ENCODE assay signal across 12 cellular contexts in the genomic region with DNA sequence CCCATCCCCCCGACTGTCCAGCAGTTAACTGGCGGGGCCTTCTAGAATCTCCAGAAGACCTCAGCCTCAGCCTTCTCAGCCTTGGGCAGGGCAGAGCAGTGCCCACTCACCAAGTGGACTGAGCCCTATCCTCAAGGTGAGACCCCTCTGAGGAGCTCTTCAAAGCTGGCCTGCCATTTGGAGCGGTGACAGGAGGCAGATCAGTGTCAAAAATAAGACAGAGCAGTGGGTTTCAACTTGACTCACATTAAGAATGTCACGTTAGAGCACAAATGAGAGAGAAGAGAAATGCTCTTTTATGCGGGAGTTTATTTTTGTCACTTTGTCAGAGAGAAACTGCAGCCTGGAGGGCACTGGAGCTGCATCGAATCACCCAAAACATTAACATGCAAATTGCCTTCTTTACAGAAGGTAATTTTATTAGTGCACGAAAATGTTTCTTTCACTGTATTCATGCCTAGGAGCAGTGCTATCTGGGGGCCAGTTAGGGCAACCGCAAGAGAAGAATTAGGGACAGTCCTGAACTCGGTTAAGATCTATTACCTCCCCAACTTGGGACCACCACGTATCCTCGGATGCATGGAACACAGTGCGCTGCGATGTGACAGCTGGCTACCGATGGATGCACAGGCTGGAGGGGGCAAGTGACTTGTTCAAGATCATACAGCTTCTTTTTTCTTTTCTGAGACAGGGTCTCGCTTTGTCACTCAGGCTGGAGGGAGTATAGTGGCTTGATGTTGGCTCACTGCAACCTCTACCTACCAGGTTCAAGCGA.
A peak's percentile ranks its signal among the peaks of the same experiment; 100 is the strongest.
DNase-seq lines count a peak whose midpoint lies in the region; ATAC-seq, FAIRE-seq and TF ChIP-seq lines count a peak whose summit lies in the region.
"Had no signal": no experiment of that assay in that cellular context is flagged by ENCODE, and none has a peak within 500 bp of the region (broad histone marks: within the 10 kb centered on the region; RNA-seq: fewer than 3 reads in every experiment).

No MANE protein-coding gene starts in this region.

- H3K36me3 ChIP-seq in right lobe of liver (no peaks in the 10 kb centered on the region), HepG2 (replicated peaks in 1 of 2; ENCODE audit: control insufficient read depth in 1 of 2, insufficient read depth in 2 of 2, low read length in 2 of 2) (no peaks in the 10 kb centered on the region), uterus (no peaks in the 10 kb centered on the region)
- H3K36me3 ChIP-seq: thoracic aorta had no signal

- H2AFZ ChIP-seq in HepG2 (ENCODE audit: low read length) = no peak overlapping the region

- H3K9ac ChIP-seq in HepG2 (ENCODE audit: insufficient read depth, low read depth, low read length) = no peak overlapping the region

- TF ChIP-seq RAD21 in HepG2 (CRISPR knock-in tag; IDR thresholded peaks at IDR 0.05) = no peak

- H3K4me1 ChIP-seq in right lobe of liver (no peaks in the 10 kb centered on the region), HepG2 (ENCODE audit: insufficient read depth, low read length) (peaks cover 20% of the 10 kb centered on the region), uterus (peaks cover 0 to 14% of the 10 kb centered on the region in 2 donors)

- H3K4me3 ChIP-seq in right lobe of liver (no peak overlapping the region), HepG2 (replicated peaks in 1 of 3; ENCODE audit: insufficient read depth in 1 of 3, low read depth in 2 of 3, low read length in 3 of 3) (no peak overlapping the region), uterus (no peak overlapping the region)
- H3K4me3 ChIP-seq: psoas muscle, thoracic aorta had no signal

- 74% methylated on average over 12 of the region's 16 CpGs for WGBS in right lobe of liver (ENCODE audit: insufficient coverage, low coverage, low lambda C conversion rate, missing lambda C conversion rate)
- 70% methylated on average over 16 of the region's 16 CpGs for WGBS in HepG2 (ENCODE audit: low lambda C conversion rate)

- no peak overlapping the region for H3K27ac ChIP-seq in right lobe of liver
- H3K27ac ChIP-seq in HepG2 (ENCODE audit: extremely low read length, insufficient read depth, low read length) = no peak overlapping the region
- no peak overlapping the region for H3K27ac ChIP-seq in uterus
- H3K27ac ChIP-seq: epithelial cell of prostate, psoas muscle, thoracic aorta had no signal

- H3K27me3 ChIP-seq in right lobe of liver = no peaks in the 10 kb centered on the region
- H3K27me3 ChIP-seq in HepG2 (ENCODE audit: control insufficient read depth in 1 of 2, insufficient read depth in 2 of 2, low read length in 2 of 2) = peaks cover 3 to 22% of the 10 kb centered on the region in 2 experiments; a peak in 3 of 5 replicates
- no peaks in the 10 kb centered on the region for H3K27me3 ChIP-seq in uterus

- CTCF ChIA-PET in HepG2 (lab: Yijun Ruan, JAX; ENCODE audit: low intra/inter-chr PET ratio, low total read pairs) = no interaction called here

- intact Hi-C loops in right lobe of liver (cut with DNase I) = no loop called here
- intact Hi-C loops in HepG2 (cut with micrococcal nuclease; ENCODE audit: unreplicated experiment) = no loop called here
- intact Hi-C loops in uterus (cut with DNase I; ENCODE audit: low total_unique reads) = no loop called here

- H3K9me3 ChIP-seq in right lobe of liver (no peaks in the 10 kb centered on the region), HepG2 (ENCODE audit: low read length) (no peaks in the 10 kb centered on the region), uterus (no peaks in the 10 kb centered on the region)
- H3K9me3 ChIP-seq: psoas muscle, thoracic aorta had no signal

- no peaks in the 10 kb centered on the region for H4K20me1 ChIP-seq in HepG2 (ENCODE audit: insufficient read depth, low read length)

- POLR2A ChIA-PET in HepG2 (lab: Yijun Ruan, JAX) = no interaction called here

- no peak for FAIRE-seq in HepG2 (lab: Jason Lieb, UNC)

- ATAC-seq in right lobe of liver (no peak), HepG2 (no peak), HG02759 (IDR thresholded peaks at IDR 0.05; ENCODE audit: unreplicated experiment) (peak; percentile 66), HG03342 (IDR thresholded peaks at IDR 0.05; ENCODE audit: unreplicated experiment) (no peak)
- ATAC-seq: psoas muscle had no signal

- H3K79me2 ChIP-seq in HepG2 (ENCODE audit: insufficient read depth, low read length) = no peaks in the 10 kb centered on the region

- in situ Hi-C loops in HepG2 (cut with HindIII; ENCODE audit: extremely low pct_ligation_motif_present, low pct_unique_long_range_greater_than_20kb) = no loop called here

- TF ChIP-seq CTCF in right lobe of liver (IDR thresholded peaks at IDR 0.05) (no peak), HepG2 (CRISPR knock-in tag; IDR thresholded peaks at IDR 0.05) (no peak), uterus (IDR thresholded peaks at IDR 0.05) (no peak)

- H3K4me2 ChIP-seq in HepG2 (ENCODE audit: low read depth, low read length) = no peak overlapping the region

- DNase-seq in right lobe of liver (peak in 2 of 3 donors; percentile 20 to 23), HepG2 (ENCODE audit: low spot score) (no peak), uterus (peak; percentile 11 to 13), NCI-H2227 (lab: John Stamatoyannopoulos, UW; ENCODE audit: unreplicated experiment) (no peak), GM19238 (ENCODE audit: insufficient read length, low spot score) (no peak)
- peak; percentile 54 for DNase-seq in activated CD8-positive, alpha-beta memory T cell treated with anti-CD3 and anti-CD28 coated beads, Interleukin-2, amount 50 U/mL, for 48 hours
- DNase-seq: Kasumi-1, psoas muscle had no signal

- no peak for TF ChIP-seq POLR2A in right lobe of liver (IDR thresholded peaks at IDR 0.05)
- TF ChIP-seq POLR2A in HepG2 (IDR thresholded peaks at IDR 0.05; ENCODE audit: insufficient read depth in 1 of 2, low read depth in 2 of 2, low read length in 2 of 2) = no peak
- TF ChIP-seq POLR2A in uterus (IDR thresholded peaks at IDR 0.05) = no peak

- TF ChIP-seq EP300 in HepG2 (IDR thresholded peaks at IDR 0.05; ENCODE audit: low read depth in 2 of 2, low read length in 2 of 2) (no peak), HepG2 (CRISPR knock-in tag; IDR thresholded peaks at IDR 0.05; ENCODE audit: borderline replicate concordance) (no peak)

- no TSS peak for BruUV-seq in HepG2 (replicated peaks; lab: Mats Ljungman, UMichigan)

TF ChIP-seq in HepG2, 621 proteins besides CTCF, POLR2A, EP300 and RAD21:
- TF ChIP-seq HOXA5 (CRISPR knock-in tag; IDR thresholded peaks at IDR 0.05) (no peak), PAWR (CRISPR knock-in tag; IDR thresholded peaks at IDR 0.05; ENCODE audit: borderline replicate concordance) (no peak), HNF4A (CRISPR knock-in tag; IDR thresholded peaks at IDR 0.05) (no peak), KAT2B (IDR thresholded peaks at IDR 0.05; ENCODE audit: borderline replicate concordance, low read depth, low read length) (no peak), ZNF33B (CRISPR knock-in tag; IDR thresholded peaks at IDR 0.05) (no peak), ZNF7 (CRISPR knock-in tag; IDR thresholded peaks at IDR 0.05) (no peak), HMG20A (CRISPR knock-in tag; IDR thresholded peaks at IDR 0.05; ENCODE audit: borderline replicate concordance) (no peak), ZNF331 (CRISPR knock-in tag; IDR thresholded peaks at IDR 0.05) (no peak), ZNF501 (CRISPR knock-in tag; IDR thresholded peaks at IDR 0.05) (no peak), ZNF543 (CRISPR knock-in tag; IDR thresholded peaks at IDR 0.05) (no peak), NFYB (CRISPR knock-in tag; IDR thresholded peaks at IDR 0.05) (no peak), SMC3 (IDR thresholded peaks at IDR 0.05; ENCODE audit: low read length) (no peak), ZNF24 (IDR thresholded peaks at IDR 0.05) (no peak), KMT2A (CRISPR knock-in tag; IDR thresholded peaks at IDR 0.05) (no peak), SCMH1 (CRISPR knock-in tag; IDR thresholded peaks at IDR 0.05; ENCODE audit: borderline replicate concordance) (no peak), MEIS1 (CRISPR knock-in tag; IDR thresholded peaks at IDR 0.05; ENCODE audit: borderline replicate concordance) (no peak), ERF (CRISPR knock-in tag; IDR thresholded peaks at IDR 0.05) (no peak)
- TF ChIP-seq, protein P1, sequence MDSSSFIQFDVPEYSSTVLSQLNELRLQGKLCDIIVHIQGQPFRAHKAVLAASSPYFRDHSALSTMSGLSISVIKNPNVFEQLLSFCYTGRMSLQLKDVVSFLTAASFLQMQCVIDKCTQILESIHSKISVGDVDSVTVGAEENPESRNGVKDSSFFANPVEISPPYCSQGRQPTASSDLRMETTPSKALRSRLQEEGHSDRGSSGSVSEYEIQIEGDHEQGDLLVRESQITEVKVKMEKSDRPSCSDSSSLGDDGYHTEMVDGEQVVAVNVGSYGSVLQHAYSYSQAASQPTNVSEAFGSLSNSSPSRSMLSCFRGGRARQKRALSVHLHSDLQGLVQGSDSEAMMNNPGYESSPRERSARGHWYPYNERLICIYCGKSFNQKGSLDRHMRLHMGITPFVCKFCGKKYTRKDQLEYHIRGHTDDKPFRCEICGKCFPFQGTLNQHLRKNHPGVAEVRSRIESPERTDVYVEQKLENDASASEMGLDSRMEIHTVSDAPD (CRISPR knock-in tag; IDR thresholded peaks at IDR 0.05) = no peak
- TF ChIP-seq, protein P2, sequence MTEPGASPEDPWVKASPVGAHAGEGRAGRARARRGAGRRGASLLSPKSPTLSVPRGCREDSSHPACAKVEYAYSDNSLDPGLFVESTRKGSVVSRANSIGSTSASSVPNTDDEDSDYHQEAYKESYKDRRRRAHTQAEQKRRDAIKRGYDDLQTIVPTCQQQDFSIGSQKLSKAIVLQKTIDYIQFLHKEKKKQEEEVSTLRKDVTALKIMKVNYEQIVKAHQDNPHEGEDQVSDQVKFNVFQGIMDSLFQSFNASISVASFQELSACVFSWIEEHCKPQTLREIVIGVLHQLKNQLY (CRISPR knock-in tag; IDR thresholded peaks at IDR 0.05) = no peak
- TF ChIP-seq, protein P3, sequence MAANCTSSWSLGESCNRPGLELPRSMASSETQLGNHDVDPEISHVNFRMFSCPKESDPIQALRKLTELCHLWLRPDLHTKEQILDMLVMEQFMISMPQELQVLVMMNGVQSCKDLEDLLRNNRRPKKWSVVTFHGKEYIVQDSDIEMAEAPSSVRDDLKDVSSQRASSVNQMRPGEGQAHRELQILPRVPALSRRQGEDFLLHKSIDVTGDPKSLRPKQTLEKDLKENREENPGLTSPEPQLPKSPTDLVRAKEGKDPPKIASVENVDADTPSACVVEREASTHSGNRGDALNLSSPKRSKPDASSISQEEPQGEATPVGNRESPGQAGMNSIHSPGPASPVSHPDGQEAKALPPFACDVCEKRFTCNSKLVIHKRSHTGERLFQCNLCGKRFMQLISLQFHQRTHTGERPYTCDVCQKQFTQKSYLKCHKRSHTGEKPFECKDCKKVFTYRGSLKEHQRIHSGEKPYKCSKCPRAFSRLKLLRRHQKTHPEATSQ (CRISPR knock-in tag; IDR thresholded peaks at IDR 0.05; ENCODE audit: borderline replicate concordance) = no peak

Comparison
In these comparisons a context has a peak if more than half of its experiments do, and no peak if none do; other contexts are left out.
1. DNase-seq: peak in right lobe of liver (2 of 3), activated CD8-positive, alpha-beta memory T cell treated with anti-CD3 and anti-CD28 coated beads, Interleukin-2, amount 50 U/mL, for 48 hours (single experiment) and uterus (2 of 2); none in HepG2 (single experiment), NCI-H2227 (single experiment) and GM19238 (single experiment).